Comparison of ENCODE assay signal across 8 cellular contexts in the genomic region with DNA sequence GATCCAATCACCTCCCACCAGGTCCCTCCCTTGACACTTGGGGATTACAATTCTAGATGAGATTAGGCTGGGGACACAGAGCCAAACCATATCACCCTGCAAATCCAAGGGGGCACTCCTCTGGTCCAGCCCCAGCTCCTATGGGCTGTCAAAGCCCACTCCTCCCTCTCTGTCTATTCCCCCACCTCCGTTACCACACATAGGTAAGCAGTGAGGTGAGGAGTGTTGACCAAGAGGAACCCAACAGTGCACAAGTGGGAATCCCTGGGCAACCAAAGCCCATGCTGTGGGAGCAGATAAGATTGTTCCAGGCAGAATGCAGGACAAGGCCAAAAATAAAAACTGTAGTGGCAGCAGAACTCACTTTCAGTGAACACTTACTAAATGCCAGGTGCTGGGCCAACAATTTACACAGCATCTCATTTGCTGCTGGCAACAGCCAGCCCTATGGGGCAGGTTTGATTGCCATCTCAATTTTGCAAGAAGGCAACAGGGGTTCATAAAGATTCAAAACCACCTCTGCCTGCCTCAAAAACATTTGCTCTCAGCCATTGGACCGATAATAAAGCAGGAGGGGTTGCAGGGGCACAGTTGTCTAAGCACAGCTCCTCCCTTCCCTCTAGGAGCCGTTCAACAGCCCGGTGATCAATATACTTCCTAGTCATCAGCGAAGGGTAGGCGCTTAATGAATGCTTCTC. TPM values are rescaled to one million over a fixed set of nuclear protein-coding genes. Genes with fewer than 3 reads are reported as not detected.
DNase-seq lines count a peak whose midpoint lies in the region; ATAC-seq and TF ChIP-seq lines count a peak whose summit lies in the region.

No MANE protein-coding gene starts in this region.

- intact Hi-C loops in HCT116 (cut with micrococcal nuclease) (loop anchor here (5.0 kb wide), 1 partner anchor 216 kb away; the partner anchor contains the start of gene MAPK1), activated B cell treated with CpG ODN at 0.5 μM for 24 hours (cut with micrococcal nuclease) (no loop called here)

- peaks cover 5% of the 10 kb centered on the region; the same call in 1 of the 2 replicates for H4K20me1 ChIP-seq in HCT116 (ENCODE audit: insufficient read depth)

- CTCF ChIA-PET in AG04450 (lab: Charles Lee) (no interaction called here), HCT116 (lab: Charles Lee) (interaction anchor here (1.8 kb wide), 1 partner anchor 8 kb away, joined by 7 read pairs; no protein-coding TSS in a partner anchor), activated B cell treated with CpG ODN at 0.5 μM for 24 hours (lab: Charles Lee) (interaction anchor here (1.5 kb wide), 1 partner anchor 8 kb away, joined by 7 read pairs; the partner anchor contains the start of gene SDF2L1)

- H3K9me3 ChIP-seq in AG04450 (ENCODE audit: control insufficient read depth, insufficient read depth, low read length) = no peaks in the 10 kb centered on the region; the same call in 1 of the 2 replicates
- no peaks in the 10 kb centered on the region for H3K9me3 ChIP-seq in HCT116 (ENCODE audit: control insufficient read depth in 1 of 2, insufficient read depth in 1 of 2, low read depth in 1 of 2, low read length in 2 of 2)
- H3K9me3 ChIP-seq in iPS-20b (ENCODE audit: insufficient read depth, low read depth, low read length) = no peaks in the 10 kb centered on the region

- H3K9ac ChIP-seq in HCT116 (ENCODE audit: low read length) = peak overlapping the region; percentile 83
- H3K9ac ChIP-seq in iPS-20b (ENCODE audit: low read depth, low read length) = peak overlapping the region; percentile 92

- peak overlapping the region; percentile 90 for H3K4me3 Mint-ChIP-seq in activated B cell treated with CpG ODN at 0.5 μM for 24 hours

- RAD21 ChIA-PET in HCT116 (lab: Charles Lee; ENCODE audit: low non-redundant PET in 1 of 2, low total read pairs in 2 of 2, uncharacterized antibody in 2 of 2, unreplicated experiment in 2 of 2) = no interaction called here

- no peak for DNase-seq in AG04450 (ENCODE audit: low read depth, low spot score)
- no peak for DNase-seq in HCT116 (ENCODE audit: low read depth, low spot score)
- no peak for DNase-seq in activated B cell treated with CpG ODN at 0.5 μM for 24 hours
- DNase-seq in caudate nucleus (lab: John Stamatoyannopoulos, UW) = no peak
- DNase-seq in NCI-H226 = no peak
- DNase-seq in KG1 (lab: John Stamatoyannopoulos, UW) = no peak

- no peak for TF ChIP-seq RAD21 in HCT116 (IDR thresholded peaks at IDR 0.05; ENCODE audit: low read depth)

- H3K27me3 ChIP-seq in AG04450 (ENCODE audit: control insufficient read depth, insufficient read depth, low read length) (no peaks in the 10 kb centered on the region), HCT116 (ENCODE audit: insufficient read depth, low read length) (no peaks in the 10 kb centered on the region), iPS-20b (ENCODE audit: insufficient read depth, low read length) (no peaks in the 10 kb centered on the region)

- H3K4me3 ChIP-seq in AG04450 (ENCODE audit: low read depth, low read length) (peak overlapping the region; percentile 91), HCT116 (replicated peaks in 1 of 2; ENCODE audit: low read depth in 1 of 2, low read length in 2 of 2) (peak overlapping the region; percentile 67 to 83), iPS-20b (ENCODE audit: low read length) (peak overlapping the region; percentile 87)

- no TSS peak for BruUV-seq in HCT116 (replicated peaks; lab: Mats Ljungman, UMichigan)

- peak; percentile 12 for ATAC-seq in HCT116
- ATAC-seq in activated B cell treated with CpG ODN at 0.5 μM for 24 hours (ENCODE audit: low read depth) = no peak
- ATAC-seq in GM19397 (IDR thresholded peaks at IDR 0.05; ENCODE audit: unreplicated experiment) = no peak

- H3K36me3 Mint-ChIP-seq in activated B cell treated with CpG ODN at 0.5 μM for 24 hours (ENCODE audit: low read depth) = peaks cover 8% of the 10 kb centered on the region

- no peaks in the 10 kb centered on the region for H3K27me3 Mint-ChIP-seq in activated B cell treated with CpG ODN at 0.5 μM for 24 hours

- H3K27ac ChIP-seq in AG04450 (ENCODE audit: low read depth, low read length) (peak overlapping the region; percentile 47), HCT116 (ENCODE audit: low read depth, low read length) (peak overlapping the region; percentile 73), iPS-20b (ENCODE audit: low read length) (peak overlapping the region; percentile 57), caudate nucleus (ENCODE audit: low read depth, low read length) (no peak overlapping the region)

- peak overlapping the region; percentile 92 for H3K4me2 ChIP-seq in HCT116 (ENCODE audit: low read length)

- peak overlapping the region; percentile 97 for H2AFZ ChIP-seq in HCT116 (ENCODE audit: low read depth, low read length, poor library complexity, severe bottlenecking)

- no peak overlapping the region for H3K27ac Mint-ChIP-seq in activated B cell treated with CpG ODN at 0.5 μM for 24 hours

- H3K4me1 ChIP-seq in HCT116 (ENCODE audit: control insufficient read depth in 1 of 2, insufficient read depth in 2 of 2, low read length in 2 of 2) (peaks cover 7 to 21% of the 10 kb centered on the region in 2 experiments), iPS-20b (ENCODE audit: insufficient read depth, low read length) (peaks cover 6% of the 10 kb centered on the region; the same call in 1 of the 2 replicates)

- no peaks in the 10 kb centered on the region for H3K9me3 Mint-ChIP-seq in activated B cell treated with CpG ODN at 0.5 μM for 24 hours

- TF ChIP-seq CTCF in AG04450 (IDR thresholded peaks at IDR 0.05; ENCODE audit: low read depth, low read length) (no peak), HCT116 (IDR thresholded peaks at IDR 0.05 in 2 of 3, conservative IDR thresholded peaks at IDR 0.05 in 1 of 3; ENCODE audit: borderline replicate concordance in 1 of 3, insufficient read depth in 1 of 3, low read depth in 2 of 3, low read length in 2 of 3) (no peak), activated B cell treated with CpG ODN at 0.5 μM for 24 hours (IDR thresholded peaks at IDR 0.05) (no peak)

- peaks cover 19% of the 10 kb centered on the region for H3K4me1 Mint-ChIP-seq in activated B cell treated with CpG ODN at 0.5 μM for 24 hours

- POLR2A ChIA-PET in AG04450 (lab: Yijun Ruan, JAX) (no interaction called here), HCT116 (lab: Charles Lee) (interaction anchor here (0.8 kb wide), 1 partner anchor 9 kb away, joined by 4 read pairs; the partner anchor contains the start of gene SDF2L1), activated B cell treated with CpG ODN at 0.5 μM for 24 hours (lab: Charles Lee) (interaction anchor here (1.9 to 2.0 kb wide), 2 partner anchors 9 to 22 kb away, joined by 10 to 16 read pairs; partner anchors contain the start of genes SDF2L1 and YDJC)

- no peak for TF ChIP-seq POLR2A in HCT116 (IDR thresholded peaks at IDR 0.05; ENCODE audit: borderline replicate concordance, extremely low read depth, insufficient read depth, insufficient read length)

- peaks cover 8% of the 10 kb centered on the region; the same call in 1 of the 2 replicates for H3K79me2 ChIP-seq in HCT116 (ENCODE audit: insufficient read depth, low read length)

- no peaks in the 10 kb centered on the region for H3K9me2 ChIP-seq in HCT116 (ENCODE audit: insufficient read depth)

- H3K36me3 ChIP-seq in HCT116 (ENCODE audit: control insufficient read depth in 1 of 2, insufficient read depth in 2 of 2, low read length in 2 of 2) = peaks cover 3 to 14% of the 10 kb centered on the region in 2 experiments; a peak in 3 of 4 replicates
- peaks cover 28% of the 10 kb centered on the region for H3K36me3 ChIP-seq in iPS-20b (ENCODE audit: insufficient read depth, low read depth, low read length)

TF ChIP-seq in HCT116, 20 proteins besides CTCF, POLR2A, EP300 and RAD21 (continues in another document):
- TF ChIP-seq ELF1 (IDR thresholded peaks at IDR 0.05; ENCODE audit: borderline replicate concordance, low read depth) (no peak), EGR1 (IDR thresholded peaks at IDR 0.05; ENCODE audit: low read depth) (no peak), POLR2AphosphoS5 (IDR thresholded peaks at IDR 0.05; ENCODE audit: low read depth, low read length) (no peak), CEBPB (IDR thresholded peaks at IDR 0.05; ENCODE audit: low read depth) (no peak), CBX3 (IDR thresholded peaks at IDR 0.05; ENCODE audit: low read depth) (no peak), EZH2 (IDR thresholded peaks at IDR 0.05) (no peak)
- TF ChIP-seq, protein P1, sequence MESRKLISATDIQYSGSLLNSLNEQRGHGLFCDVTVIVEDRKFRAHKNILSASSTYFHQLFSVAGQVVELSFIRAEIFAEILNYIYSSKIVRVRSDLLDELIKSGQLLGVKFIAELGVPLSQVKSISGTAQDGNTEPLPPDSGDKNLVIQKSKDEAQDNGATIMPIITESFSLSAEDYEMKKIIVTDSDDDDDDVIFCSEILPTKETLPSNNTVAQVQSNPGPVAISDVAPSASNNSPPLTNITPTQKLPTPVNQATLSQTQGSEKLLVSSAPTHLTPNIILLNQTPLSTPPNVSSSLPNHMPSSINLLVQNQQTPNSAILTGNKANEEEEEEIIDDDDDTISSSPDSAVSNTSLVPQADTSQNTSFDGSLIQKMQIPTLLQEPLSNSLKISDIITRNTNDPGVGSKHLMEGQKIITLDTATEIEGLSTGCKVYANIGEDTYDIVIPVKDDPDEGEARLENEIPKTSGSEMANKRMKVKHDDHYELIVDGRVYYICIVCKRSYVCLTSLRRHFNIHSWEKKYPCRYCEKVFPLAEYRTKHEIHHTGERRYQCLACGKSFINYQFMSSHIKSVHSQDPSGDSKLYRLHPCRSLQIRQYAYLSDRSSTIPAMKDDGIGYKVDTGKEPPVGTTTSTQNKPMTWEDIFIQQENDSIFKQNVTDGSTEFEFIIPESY (IDR thresholded peaks at IDR 0.05; ENCODE audit: extremely low read depth, insufficient replicate concordance, low read length) = no peak

RNA-seq across cellular contexts. Expression of gene SDF2L1, which starts 8.9 kb away (rescaled TPM):
- polyA plus RNA-seq in AG04450 (2011; rRNA removed) = 12.6 and 17.8 TPM in 2 replicates
- polyA minus RNA-seq in AG04450 (2011; rRNA and poly(A)+ RNA removed) = 6.8 and 7.4 TPM in 2 replicates
- 86.2 TPM for total RNA-seq in HCT116 (2021; ENCODE audit: unreplicated experiment)
- 66.8 and 101 TPM in 2 replicates for polyA plus RNA-seq in HCT116 (2012)
- total RNA-seq in activated B cell treated with CpG ODN at 0.5 μM for 24 hours = 40.0 and 43.3 TPM in 2 replicates

RNA-seq across cellular contexts. Expression of gene PPIL2, which starts 14.8 kb away (rescaled TPM):
- 40.6 and 48.6 TPM in 2 replicates for polyA plus RNA-seq in AG04450 (2011; rRNA removed)
- polyA minus RNA-seq in AG04450 (2011; rRNA and poly(A)+ RNA removed) = 39.5 and 40.5 TPM in 2 replicates
- total RNA-seq in HCT116 (2021; ENCODE audit: unreplicated experiment) (46.1 TPM), activated B cell treated with CpG ODN at 0.5 μM for 24 hours (58.4 and 64.0 TPM in 2 replicates)
- polyA plus RNA-seq in HCT116 (2012) = 34.7 and 35.2 TPM in 2 replicates

RNA-seq across cellular contexts. Expression of gene CCDC116, which starts 18.4 kb away (rescaled TPM):
- polyA plus RNA-seq in AG04450 (2011; rRNA removed) = 0.06 and 0.16 TPM in 2 replicates
- polyA minus RNA-seq in AG04450 (2011; rRNA and poly(A)+ RNA removed) = 0.13 TPM in 1 of 2 replicates, not detected in the other
- total RNA-seq in HCT116 (2021; ENCODE audit: unreplicated experiment) (0.66 TPM), activated B cell treated with CpG ODN at 0.5 μM for 24 hours (1.0 and 1.2 TPM in 2 replicates)
- polyA plus RNA-seq in HCT116 (2012) = 0.19 and 0.40 TPM in 2 replicates

RNA-seq across cellular contexts. Expression of gene YDJC, which starts 21.1 kb away (rescaled TPM):
- polyA plus RNA-seq in AG04450 (2011; rRNA removed) = 9.0 and 12.2 TPM in 2 replicates
- polyA minus RNA-seq in AG04450 (2011; rRNA and poly(A)+ RNA removed) = 3.4 and 4.4 TPM in 2 replicates
- total RNA-seq in HCT116 (2021; ENCODE audit: unreplicated experiment) (78.3 TPM), activated B cell treated with CpG ODN at 0.5 μM for 24 hours (46.1 and 51.4 TPM in 2 replicates)
- 65.4 and 68.8 TPM in 2 replicates for polyA plus RNA-seq in HCT116 (2012)
